11 cellular contexts compared by ENCODE assay signal in genomic region chr1:101262601-101263348, GRCh38. TPM values are rescaled to one million over a fixed set of nuclear protein-coding genes. Genes with fewer than 3 reads are reported as not detected.
DNase-seq lines count a peak whose midpoint lies in the region; FAIRE-seq and TF ChIP-seq lines count a peak whose summit lies in the region.
"Had no signal": no experiment of that assay in that cellular context is flagged by ENCODE, and none has a peak within 500 bp of the region (broad histone marks: within the 10 kb centered on the region; RNA-seq: fewer than 3 reads in every experiment).

No MANE protein-coding gene starts in this region.

- no peaks in the 10 kb centered on the region for H3K27me3 ChIP-seq in endodermal cell (ENCODE audit: control insufficient read depth, insufficient read depth, low read length, poor library complexity, severe bottlenecking)

- TF ChIP-seq CTCF in endodermal cell (conservative IDR thresholded peaks at IDR 0.05) = no peak

- H3K9me3 ChIP-seq in endodermal cell (ENCODE audit: control insufficient read depth, low read length) = no peaks in the 10 kb centered on the region
- H3K9me3 ChIP-seq: A549 had no signal

- H3K9me3 Mint-ChIP-seq in endodermal cell = no peaks in the 10 kb centered on the region

- H3K9ac ChIP-seq in endodermal cell (ENCODE audit: extremely low read depth, low read length, poor library complexity, severe bottlenecking) = no peak overlapping the region

- DNase-seq in SIG-M5 treated with dmso at 0.1 percent for 504 hours (lab: John Stamatoyannopoulos, UW; ENCODE audit: unreplicated experiment) = peak; percentile 14
- no peak for DNase-seq in SIG-M5 (lab: John Stamatoyannopoulos, UW)
- peak; percentile 34 for DNase-seq in RCC 7860 (ENCODE audit: low spot score)
- no peak for DNase-seq in endodermal cell
- DNase-seq in GM19238 (ENCODE audit: insufficient read length, low spot score) = no peak
- DNase-seq in anterior cingulate cortex (lab: John Stamatoyannopoulos, UW) = no peak
- no peak for DNase-seq in ACHN
- DNase-seq: NCI-H446 had no signal

- no peaks in the 10 kb centered on the region for H3K27me3 Mint-ChIP-seq in endodermal cell (ENCODE audit: insufficient read depth)

- H3K27ac Mint-ChIP-seq in endodermal cell = no peak overlapping the region

- FAIRE-seq in RCC 7860 (lab: Jason Lieb, UNC) = peak; percentile 74
- FAIRE-seq: A549 had no signal

- no peak overlapping the region for H3K4me3 Mint-ChIP-seq in endodermal cell

- H3K4me1 Mint-ChIP-seq in endodermal cell = peaks cover 28% of the 10 kb centered on the region

- H3K4me1 ChIP-seq in endodermal cell (ENCODE audit: control insufficient read depth, insufficient read depth, low read length) = no peaks in the 10 kb centered on the region

- H3K27ac ChIP-seq in endodermal cell (ENCODE audit: low read depth, low read length) (peak overlapping the region; percentile 32), skin epidermis (peak overlapping the region in 14 of 21 experiments; percentile 1 to 75 (median 44))
- H3K27ac ChIP-seq: A549 had no signal

- no peaks in the 10 kb centered on the region for H3K36me3 Mint-ChIP-seq in endodermal cell (ENCODE audit: low read depth)
- H3K36me3 Mint-ChIP-seq: brain had no signal

- H3K4me3 ChIP-seq in endodermal cell (ENCODE audit: low read length) (no peak overlapping the region), skin epidermis (no peak overlapping the region)
- H3K4me3 ChIP-seq: A549 had no signal

- 62 to 73% methylated on average over 4 to 6 of the region's 6 CpGs for WGBS in endodermal cell (ENCODE audit: insufficient coverage in 1 of 2, insufficient read length in 1 of 2), 2 experiments

- in situ Hi-C loops in ACHN (cut with HindIII; ENCODE audit: low pct_ligation_motif_present, low pct_unique_long_range_greater_than_20kb, low sequenced_read_pairs) = no loop called here

- H3K36me3 ChIP-seq in endodermal cell (ENCODE audit: control insufficient read depth, insufficient read depth, low read length) = no peaks in the 10 kb centered on the region

RNA-seq across cellular contexts. Expression of gene S1PR1, which starts 26.0 kb away (rescaled TPM):
- total RNA-seq in endodermal cell = under 1 TPM; 0.35 to 0.53 TPM
- 12.1 TPM for polyA plus RNA-seq in endodermal cell (2013, experiment 1 of 2)
- polyA plus RNA-seq in endodermal cell (2013, experiment 2 of 2) = 7.9 TPM

Comparison
In these comparisons a context has a peak if more than half of its experiments do, and no peak if none do; other contexts are left out.
1. DNase-seq: peak in SIG-M5 treated with dmso at 0.1 percent for 504 hours (single experiment) and RCC 7860 (single experiment); none in SIG-M5 (single experiment), endodermal cell (single experiment), GM19238 (single experiment), anterior cingulate cortex (0 of 58) and ACHN (single experiment).